In the genomic region with DNA sequence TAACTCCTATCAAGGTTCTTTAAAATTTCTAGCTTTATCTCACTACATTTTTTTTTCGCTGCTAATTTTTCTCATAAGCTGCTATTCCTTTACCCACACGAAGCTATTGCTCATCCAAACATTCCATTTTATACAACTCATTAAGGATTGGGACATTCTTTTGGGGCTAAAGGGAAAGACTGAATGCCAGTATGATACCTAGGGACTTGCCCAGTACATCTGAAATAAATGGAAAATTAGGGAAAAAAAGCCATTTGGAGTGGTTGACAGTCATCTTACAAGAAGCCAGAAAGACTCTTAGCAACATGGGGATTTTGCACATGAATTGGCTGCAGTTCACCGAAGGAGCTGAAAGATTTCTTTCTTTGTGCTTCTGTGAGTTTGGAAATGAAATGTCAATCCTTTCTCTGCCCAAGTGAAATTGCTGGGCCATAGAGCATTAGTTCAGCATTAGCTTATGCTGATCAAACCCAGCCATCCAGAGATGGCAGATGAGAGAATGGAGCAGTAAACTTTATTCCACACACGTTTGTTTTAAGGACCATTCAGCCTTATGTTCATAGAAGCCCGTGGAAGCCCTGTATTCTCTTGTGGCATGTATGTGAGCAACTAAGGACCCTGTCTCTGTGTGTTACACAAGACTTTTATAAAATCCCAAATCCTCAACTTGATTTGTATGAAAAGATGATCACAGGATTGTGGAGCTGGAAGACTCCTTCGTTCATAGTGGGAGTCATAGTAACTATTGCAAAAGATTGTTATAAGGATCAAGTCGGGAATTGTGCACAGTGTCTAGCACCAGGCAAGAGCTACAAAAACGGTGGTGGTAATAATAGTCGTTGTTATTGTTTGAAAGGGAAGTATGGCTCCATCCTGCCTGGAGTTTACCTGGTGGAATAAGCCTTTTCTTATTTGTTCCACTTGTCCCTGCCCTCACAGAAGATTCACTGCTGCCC, we compare ENCODE assay signal across 13 cellular contexts. TPM values are rescaled to one million over a fixed set of nuclear protein-coding genes. Genes with fewer than 3 reads are reported as not detected.
DNase-seq lines count a peak whose midpoint lies in the region; ATAC-seq, FAIRE-seq and TF ChIP-seq lines count a peak whose summit lies in the region.
"Had no signal": no experiment of that assay in that cellular context is flagged by ENCODE, and none has a peak within 500 bp of the region (broad histone marks: within the 10 kb centered on the region; RNA-seq: fewer than 3 reads in every experiment).

No MANE protein-coding gene starts in this region.

- H3K9me3 Mint-ChIP-seq in HFFc6 (peaks cover 10% of the 10 kb centered on the region; the same call in 1 of the 2 replicates), brain (peaks cover 2 to 18% (median 12%) of the 10 kb centered on the region in 5 experiments)
- H3K9me3 Mint-ChIP-seq: stimulated activated effector memory CD8-positive, alpha-beta T cell treated with anti-CD3 and anti-CD28 coated beads, Interleukin-12 subunit alpha, Interleukin-12 subunit beta, amount 100 ng/mL, for 72 hours had no signal

- FAIRE-seq in urothelium cell line (lab: Jason Lieb, UNC): no peak

- H3K27ac Mint-ChIP-seq in HFFc6: peak overlapping the region; percentile 77
- H3K27ac Mint-ChIP-seq in brain: peak overlapping the region; percentile 2 to 98 (median 80)
- H3K27ac Mint-ChIP-seq: stimulated activated effector memory CD8-positive, alpha-beta T cell treated with anti-CD3 and anti-CD28 coated beads, Interleukin-12 subunit alpha, Interleukin-12 subunit beta, amount 100 ng/mL, for 72 hours had no signal

- no peak for TF ChIP-seq CTCF in HFFc6 (IDR thresholded peaks at IDR 0.05)
- no peak for TF ChIP-seq CTCF in brain (conservative IDR thresholded peaks at IDR 0.05)

- H3K4me3 Mint-ChIP-seq in HFFc6 (peak overlapping the region; percentile 18; the same call in 1 of the 2 replicates), brain (peak overlapping the region in 2 of 5 experiments; percentile 32 to 50)
- H3K4me3 Mint-ChIP-seq: stimulated activated effector memory CD8-positive, alpha-beta T cell treated with anti-CD3 and anti-CD28 coated beads, Interleukin-12 subunit alpha, Interleukin-12 subunit beta, amount 100 ng/mL, for 72 hours had no signal

- H3K36me3 Mint-ChIP-seq in HFFc6 (ENCODE audit: low read depth) (0 out of 2 replicates have a peak, but pooled peaks cover 6% of the 10 kb centered on the region), brain (peaks cover 43% of the 10 kb centered on the region)

- ATAC-seq in HG02798 (IDR thresholded peaks at IDR 0.05; ENCODE audit: poor library complexity, unreplicated experiment): no peak
- ATAC-seq: HCT116; mucosa of descending colon; stimulated activated effector memory CD8-positive, alpha-beta T cell treated with anti-CD3 and anti-CD28 coated beads, Interleukin-12 subunit alpha, Interleukin-12 subunit beta, amount 100 ng/mL, for 72 hours had no signal

- peak; percentile 77 for DNase-seq in HFFc6
- peak; percentile 74 for DNase-seq in iris pigment epithelial cell (ENCODE audit: low read depth)
- peak; percentile 39 for DNase-seq in urothelium cell line (ENCODE audit: low spot score)
- no peak for DNase-seq in DMS79 treated with DMSO at 0.1 percent for 48 hours (lab: John Stamatoyannopoulos, UW)
- no peak for DNase-seq in NCI-H1105 (lab: John Stamatoyannopoulos, UW)
- DNase-seq: GDM1, head of caudate nucleus, mucosa of descending colon, NCI-H526 had no signal

- H3K27me3 Mint-ChIP-seq in HFFc6 (ENCODE audit: insufficient read depth) (peaks cover 2% of the 10 kb centered on the region), brain (no peaks in the 10 kb centered on the region)

- H3K4me1 Mint-ChIP-seq in HFFc6 (ENCODE audit: low read depth) (peaks cover 34% of the 10 kb centered on the region), brain (peaks cover 22% of the 10 kb centered on the region)

RNA-seq across cellular contexts. Expression of gene MTURN, which starts 43.1 kb away (rescaled TPM):
- total RNA-seq in HFFc6 (2021; fragmentation: NEBNext Ultra II Directional; extraction: Animal tissue kit (Norgen Biotek cat#: 25700)): 1 to 10 TPM; 4.3 to 7.1 (median 5.9) TPM
- polyA plus RNA-seq in brain (ENCODE audit: insufficient read depth, low read depth, low replicate concordance): 450 TPM

Comparison
In these comparisons a context has a peak if more than half of its experiments do, and no peak if none do; other contexts are left out.
1. DNase-seq: peak in HFFc6 (single experiment), iris pigment epithelial cell (single experiment) and urothelium cell line (single experiment); none in DMS79 treated with DMSO at 0.1 percent for 48 hours (single experiment) and NCI-H1105 (single experiment).